Comparison of ENCODE assay signal across 8 cellular contexts in the genomic region with DNA sequence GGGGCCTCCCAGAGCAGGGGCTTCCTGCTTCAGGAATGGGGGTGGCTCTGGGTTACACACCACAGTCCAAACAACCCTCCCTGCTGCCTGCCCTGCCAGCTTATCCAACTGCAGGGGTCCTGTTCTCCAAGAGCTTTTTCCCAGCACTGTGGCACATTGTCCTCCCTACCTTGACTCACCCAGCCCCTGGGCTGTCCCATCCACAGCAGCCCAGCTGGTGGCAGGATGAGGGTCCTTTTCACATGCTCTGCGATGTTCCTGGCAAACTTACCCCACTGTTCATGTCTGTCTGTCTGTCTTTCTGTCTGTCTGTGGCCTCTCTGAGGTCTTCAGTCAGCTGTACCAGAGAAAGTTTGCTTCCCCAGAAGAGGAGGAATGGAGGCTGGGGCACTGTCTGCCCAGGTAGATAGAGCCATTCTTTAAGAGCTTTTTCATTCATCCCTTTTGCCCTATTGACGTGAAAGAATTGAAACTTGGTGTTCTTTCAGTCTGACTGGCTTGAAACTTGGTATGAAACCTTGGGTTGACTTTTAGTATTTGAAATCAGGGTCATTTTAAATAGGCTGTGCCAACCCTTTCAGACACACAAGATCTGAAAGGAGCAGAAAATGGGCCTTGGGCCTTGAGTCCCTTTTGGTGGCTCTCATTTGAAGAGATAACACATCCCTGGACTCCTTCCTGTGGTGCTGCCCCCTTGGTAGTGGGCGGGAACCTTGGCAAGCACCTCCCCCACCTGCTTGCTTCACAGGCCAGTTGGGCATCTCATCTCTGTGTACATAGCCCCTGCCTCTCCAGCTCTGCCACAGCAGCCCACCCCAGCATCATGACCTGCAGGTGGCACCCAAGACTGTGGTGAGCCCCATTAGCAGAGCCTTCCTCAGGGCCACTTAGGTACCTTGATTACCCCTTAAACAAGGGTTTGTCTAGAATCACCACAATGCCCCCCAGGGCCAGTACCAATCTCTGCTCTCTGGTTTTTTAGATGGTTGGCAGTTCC.
DNase-seq lines count a peak whose midpoint lies in the region; ATAC-seq, FAIRE-seq and TF ChIP-seq lines count a peak whose summit lies in the region.

No MANE protein-coding gene starts in this region.

- H3K27ac ChIP-seq in A549 (no peak overlapping the region), thyroid gland (peak overlapping the region; percentile 3 to 64 (median 7))

- H3K9me3 ChIP-seq in A549, result peaks cover 7% of the 10 kb centered on the region
- no peaks in the 10 kb centered on the region for H3K9me3 ChIP-seq in thyroid gland

- H3K4me3 ChIP-seq in A549 (no peak overlapping the region), kidney epithelial cell (ENCODE audit: low read depth, low read length) (no peak overlapping the region), thyroid gland (replicated peaks in 1 of 3) (no peak overlapping the region)

- no peaks in the 10 kb centered on the region for H3K27me3 ChIP-seq in kidney epithelial cell (ENCODE audit: control insufficient read depth, insufficient read depth, low read length)
- H3K27me3 ChIP-seq in thyroid gland, result no peaks in the 10 kb centered on the region

- no peak for TF ChIP-seq POLR2A in A549 (IDR thresholded peaks at IDR 0.05; ENCODE audit: low read length)
- no peak for TF ChIP-seq POLR2A in thyroid gland (IDR thresholded peaks at IDR 0.05)

- 100% methylated on average over 3 of the region's 3 CpGs for WGBS in A549 (ENCODE audit: missing lambda C conversion rate)
- 88 to 95% methylated on average over 2 to 3 of the region's 3 CpGs for WGBS in thyroid gland, 2 donors

- no peak for FAIRE-seq in A549 (lab: Jason Lieb, UNC)

- H3K4me1 ChIP-seq in A549 (no peaks in the 10 kb centered on the region), thyroid gland (peaks cover 0 to 15% of the 10 kb centered on the region in 2 donors)

- POLR2A ChIA-PET in A549 (lab: Yijun Ruan, JAX), result no interaction called here

- peak in 1 of 2 experiments; percentile 34; a peak in 2 of 6 replicates for ATAC-seq in A549
- peak; percentile 49 for ATAC-seq in HG02642 (IDR thresholded peaks at IDR 0.05; ENCODE audit: poor library complexity, unreplicated experiment)

- H3K4me2 ChIP-seq in A549, result no peak overlapping the region

- 0 out of 5 replicates have a peak, but pooled peaks of 1 of the 2 experiments have one; percentile 12 for TF ChIP-seq RAD21 in A549 (conservative IDR thresholded peaks at IDR 0.05 in 1 of 2, IDR thresholded peaks at IDR 0.05 in 1 of 2)

- intact Hi-C loops in thyroid gland (cut with DNase I), result no loop called here

- TF ChIP-seq EP300 in A549 (IDR thresholded peaks at IDR 0.05), result no peak

- CTCF ChIA-PET in A549 (lab: Yijun Ruan, JAX), result interaction anchor here (1.0 kb wide), 1 partner anchor 13 kb away, joined by 4 read pairs; no protein-coding TSS in a partner anchor

- peaks cover 1% of the 10 kb centered on the region for H3K36me3 ChIP-seq in kidney epithelial cell (ENCODE audit: control insufficient read depth, insufficient read depth, low read length)
- peaks cover 13 to 16% of the 10 kb centered on the region in 2 donors for H3K36me3 ChIP-seq in thyroid gland

- DNase-seq in A549 (ENCODE audit: low read depth in 1 of 2, low spot score in 1 of 2) (no peak), activated T-helper 1 cell treated with Interleukin-2 at 50 U/mL for 16 hours (ENCODE audit: low read depth) (peak; percentile 7), kidney epithelial cell (ENCODE audit: low read depth) (no peak), thyroid gland (peak; percentile 12 to 30), glomerular visceral epithelial cell (ENCODE audit: extremely low spot score) (no peak), NCI-H1436 treated with DMSO at 0.1 percent for 48 hours (lab: John Stamatoyannopoulos, UW) (no peak), NCI-H2171 treated with DMSO at 0.1 percent for 48 hours (lab: John Stamatoyannopoulos, UW) (no peak)

- TF ChIP-seq CTCF in A549 (IDR thresholded peaks at IDR 0.05) (0 out of 3 replicates have a peak, but pooled peaks have one; percentile 10), kidney epithelial cell (IDR thresholded peaks at IDR 0.05; ENCODE audit: insufficient read depth, low read length, poor library complexity, severe bottlenecking) (peak; percentile 10), thyroid gland (IDR thresholded peaks at IDR 0.05) (peak in 4 of 6 experiments; percentile 3 to 26 (median 26))

TF ChIP-seq in A549, 52 proteins besides CTCF, POLR2A, EP300 and RAD21:
- 0 out of 3 replicates have a peak, but pooled peaks have one; percentile 10 for TF ChIP-seq SMC3 (IDR thresholded peaks at IDR 0.05)
- TF ChIP-seq, protein P1, sequence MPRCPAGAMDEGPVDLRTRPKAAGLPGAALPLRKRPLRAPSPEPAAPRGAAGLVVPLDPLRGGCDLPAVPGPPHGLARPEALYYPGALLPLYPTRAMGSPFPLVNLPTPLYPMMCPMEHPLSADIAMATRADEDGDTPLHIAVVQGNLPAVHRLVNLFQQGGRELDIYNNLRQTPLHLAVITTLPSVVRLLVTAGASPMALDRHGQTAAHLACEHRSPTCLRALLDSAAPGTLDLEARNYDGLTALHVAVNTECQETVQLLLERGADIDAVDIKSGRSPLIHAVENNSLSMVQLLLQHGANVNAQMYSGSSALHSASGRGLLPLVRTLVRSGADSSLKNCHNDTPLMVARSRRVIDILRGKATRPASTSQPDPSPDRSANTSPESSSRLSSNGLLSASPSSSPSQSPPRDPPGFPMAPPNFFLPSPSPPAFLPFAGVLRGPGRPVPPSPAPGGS (IDR thresholded peaks at IDR 0.05), result no peak

Comparison
In these comparisons a context has a peak if more than half of its experiments do, and no peak if none do; other contexts are left out.
1. DNase-seq: peak in activated T-helper 1 cell treated with Interleukin-2 at 50 U/mL for 16 hours (single experiment) and thyroid gland (2 of 2); none in A549 (0 of 2), kidney epithelial cell (single experiment), glomerular visceral epithelial cell (single experiment), NCI-H1436 treated with DMSO at 0.1 percent for 48 hours (single experiment) and NCI-H2171 treated with DMSO at 0.1 percent for 48 hours (single experiment).
2. H3K27ac ChIP-seq: peak in thyroid gland (3 of 3); none in A549 (0 of 2).
3. Peak in every context shown above with its lines, with median percentiles within 50 percentile points of each other: CTCF ChIP-seq.